22 cellular contexts compared by ENCODE assay signal in genomic region chr2:105609756-105610397, GRCh38.
"Had no signal": no experiment of that assay in that cellular context is flagged by ENCODE, and none has a peak within 500 bp of the region (broad histone marks: within the 10 kb centered on the region; RNA-seq: fewer than 3 reads in every experiment).

No MANE protein-coding gene starts in this region.

- H3K4me1 Mint-ChIP-seq: activated T-helper 17 cell treated with anti-CD3 and anti-CD28 coated beads, Interleukin-2, amount 50 U/mL, for 72 hours had no signal

- H3K4me3 ChIP-seq: colonic mucosa, lower lobe of right lung, right atrium auricular region, skin epidermis, stomach, upper lobe of left lung had no signal

- H3K27me3 Mint-ChIP-seq: activated CD8-positive, alpha-beta T cell treated with anti-CD3 and anti-CD28 coated beads for 36 hours; activated T-helper 17 cell treated with anti-CD3 and anti-CD28 coated beads, Interleukin-2, amount 50 U/mL, for 72 hours; progenitor cell of endocrine pancreas had no signal

- H3K9me3 ChIP-seq: colonic mucosa, lower lobe of right lung, right atrium auricular region, stomach, upper lobe of left lung had no signal

- H3K27ac Mint-ChIP-seq: activated CD8-positive, alpha-beta T cell treated with anti-CD3 and anti-CD28 coated beads for 36 hours; activated naive CD8-positive, alpha-beta T cell treated with anti-CD3 and anti-CD28 coated beads, Interleukin-2, amount 10 ng/mL, durations not matched to agents 7 days and 5 days; activated T-helper 17 cell treated with anti-CD3 and anti-CD28 coated beads, Interleukin-2, amount 50 U/mL, for 72 hours; nephron progenitor cell; progenitor cell of endocrine pancreas had no signal

- DNase-seq: activated CD4-positive, alpha-beta T cell treated with anti-CD3 and anti-CD28 coated beads for 48 hours; activated CD4-positive, CD25-positive, alpha-beta regulatory T cell; activated CD8-positive, alpha-beta T cell treated with anti-CD3 and anti-CD28 coated beads for 36 hours; activated naive CD4-positive, alpha-beta T cell treated with Interleukin-2 at 50 U/mL for 16 hours; activated naive CD8-positive, alpha-beta T cell treated with anti-CD3 and anti-CD28 coated beads, Interleukin-2, amount 10 ng/mL, durations not matched to agents 7 days and 5 days; activated T-cell treated with anti-CD3 and anti-CD28 coated beads, Interleukin-2, amount 50 U/mL, for 1 hour; amygdala; colonic mucosa; glutamatergic neuron; hippocampal formation; left cardiac atrium; lower lobe of right lung; nephron progenitor cell; stimulated activated CD4-positive, alpha-beta T cell treated with anti-CD3 and anti-CD28 coated beads, Interleukin-4, amount 100 ng/mL, for 1 hour; stomach had no signal

- H3K4me1 ChIP-seq: lower lobe of right lung, upper lobe of left lung had no signal

- H3K4me3 Mint-ChIP-seq: activated CD8-positive, alpha-beta T cell treated with anti-CD3 and anti-CD28 coated beads for 36 hours; activated naive CD8-positive, alpha-beta T cell treated with anti-CD3 and anti-CD28 coated beads, Interleukin-2, amount 10 ng/mL, durations not matched to agents 7 days and 5 days; activated T-helper 17 cell treated with anti-CD3 and anti-CD28 coated beads, Interleukin-2, amount 50 U/mL, for 72 hours; mesothelial cell of epicardium; nephron progenitor cell had no signal

- H3K36me3 ChIP-seq: colonic mucosa, lower lobe of right lung, right atrium auricular region, stomach, upper lobe of left lung had no signal

- H3K27me3 ChIP-seq: colonic mucosa, right atrium auricular region, stomach, upper lobe of left lung had no signal

- H3K36me3 Mint-ChIP-seq: activated naive CD8-positive, alpha-beta T cell treated with anti-CD3 and anti-CD28 coated beads, Interleukin-2, amount 10 ng/mL, durations not matched to agents 7 days and 5 days; mesothelial cell of epicardium had no signal

- H3K27ac ChIP-seq: colonic mucosa, lower lobe of right lung, right atrium auricular region, upper lobe of left lung had no signal

- ATAC-seq: activated CD8-positive, alpha-beta T cell treated with anti-CD3 and anti-CD28 coated beads for 36 hours; activated T-helper 17 cell treated with anti-CD3 and anti-CD28 coated beads, Interleukin-2, amount 50 U/mL, for 72 hours; left cardiac atrium; lower lobe of right lung had no signal

- H3K9me3 Mint-ChIP-seq: activated CD8-positive, alpha-beta T cell treated with anti-CD3 and anti-CD28 coated beads for 36 hours; activated naive CD8-positive, alpha-beta T cell treated with anti-CD3 and anti-CD28 coated beads, Interleukin-2, amount 10 ng/mL, durations not matched to agents 7 days and 5 days; activated T-helper 17 cell treated with anti-CD3 and anti-CD28 coated beads, Interleukin-2, amount 50 U/mL, for 72 hours; mesothelial cell of epicardium had no signal

- FAIRE-seq: islet of Langerhans had no signal
